17 cellular contexts compared by ENCODE assay signal in genomic region chr5:136780518-136780917, GRCh38.
DNase-seq lines count a peak whose midpoint lies in the region; ATAC-seq and TF ChIP-seq lines count a peak whose summit lies in the region.
"Had no signal": no experiment of that assay in that cellular context is flagged by ENCODE, and none has a peak within 500 bp of the region (broad histone marks: within the 10 kb centered on the region; RNA-seq: fewer than 3 reads in every experiment).

No MANE protein-coding gene starts in this region.

- no peak overlapping the region for H3K4me3 ChIP-seq in GM12865 (ENCODE audit: low read depth, low read length)
- H3K4me3 ChIP-seq in Loucy (ENCODE audit: low read length, poor library complexity, severe bottlenecking), result no peak overlapping the region
- no peak overlapping the region for H3K4me3 ChIP-seq in WERI-Rb-1 (ENCODE audit: low read depth, low read length)
- no peak overlapping the region for H3K4me3 ChIP-seq in neural cell (ENCODE audit: low read length)
- no peak overlapping the region for H3K4me3 ChIP-seq in esophagus muscularis mucosa
- H3K4me3 ChIP-seq: GM23248, SK-N-MC, skin epidermis, thoracic aorta had no signal

- H3F3A ChIP-seq in Loucy (ENCODE audit: low read depth) (no peaks in the 10 kb centered on the region), neural cell (ENCODE audit: insufficient read depth, low read length, poor library complexity, severe bottlenecking) (no peaks in the 10 kb centered on the region)

- no peak overlapping the region for H3K4me2 ChIP-seq in Loucy (ENCODE audit: low read depth, low read length, poor library complexity, severe bottlenecking)
- no peak overlapping the region for H3K4me2 ChIP-seq in neural cell (ENCODE audit: low read length)

- TF ChIP-seq POLR2A in esophagus muscularis mucosa (IDR thresholded peaks at IDR 0.05; ENCODE audit: low read depth), result no peak

- H3K9me3 ChIP-seq in Loucy (ENCODE audit: insufficient read depth, low read depth, low read length) (no peaks in the 10 kb centered on the region), WERI-Rb-1 (ENCODE audit: severe bottlenecking) (no peaks in the 10 kb centered on the region), neural cell (ENCODE audit: low read length) (no peaks in the 10 kb centered on the region), esophagus muscularis mucosa (no peaks in the 10 kb centered on the region)
- H3K9me3 ChIP-seq: thoracic aorta had no signal

- ATAC-seq in HG02571 (IDR thresholded peaks at IDR 0.05; ENCODE audit: unreplicated experiment) (no peak), HG02588 (IDR thresholded peaks at IDR 0.05; ENCODE audit: unreplicated experiment) (no peak)

- H4K20me1 ChIP-seq in Loucy (ENCODE audit: insufficient read depth, low read length, poor library complexity, severe bottlenecking), result no peaks in the 10 kb centered on the region
- H4K20me1 ChIP-seq in neural cell (ENCODE audit: insufficient read depth), result no peaks in the 10 kb centered on the region

- DNase-seq in GM12865 (ENCODE audit: low read depth) (no peak), WERI-Rb-1 (no peak), esophagus muscularis mucosa (ENCODE audit: extremely low spot score) (no peak)
- DNase-seq: activated CD4-positive, alpha-beta T cell treated with anti-CD3 and anti-CD28 coated beads, Interleukin-2, amount 50 U/mL, for 1 hour; activated naive CD4-positive, alpha-beta T cell treated with Interleukin-2 at 50 U/mL for 16 hours; aorta; GM23248; NCI-H1930; NCI-H524 treated with DMSO at 0.1 percent for 48 hours had no signal

- TF ChIP-seq RAD21 in neural cell (conservative IDR thresholded peaks at IDR 0.05), result peak; percentile 57

- H3K79me2 ChIP-seq in Loucy (ENCODE audit: insufficient read depth, low read length) (no peaks in the 10 kb centered on the region), neural cell (replicated peaks; ENCODE audit: insufficient read depth, low read length) (no peaks in the 10 kb centered on the region)
- H3K79me2 ChIP-seq: parathyroid adenoma had no signal

- H2AFZ ChIP-seq in Loucy (ENCODE audit: low read length) (no peak overlapping the region), neural cell (ENCODE audit: low read depth, low read length) (no peak overlapping the region)
- H2AFZ ChIP-seq: GM23248, parathyroid adenoma had no signal

- H3K9ac ChIP-seq in Loucy (ENCODE audit: low read depth, low read length, poor library complexity, severe bottlenecking) (no peak overlapping the region), neural cell (ENCODE audit: low read length) (no peak overlapping the region)
- H3K9ac ChIP-seq: GM23248, parathyroid adenoma had no signal

- H3K9me2 ChIP-seq in Loucy (replicated peaks; ENCODE audit: low read depth, low read length) (no peaks in the 10 kb centered on the region), neural cell (ENCODE audit: insufficient read depth, low read length) (no peaks in the 10 kb centered on the region)

- H3K36me3 ChIP-seq in Loucy (ENCODE audit: insufficient read depth, low read length), result no peaks in the 10 kb centered on the region
- H3K36me3 ChIP-seq in WERI-Rb-1, result no peaks in the 10 kb centered on the region
- no peaks in the 10 kb centered on the region for H3K36me3 ChIP-seq in neural cell (ENCODE audit: insufficient read depth, low read length)
- H3K36me3 ChIP-seq in esophagus muscularis mucosa, result no peaks in the 10 kb centered on the region
- H3K36me3 ChIP-seq: thoracic aorta had no signal

- WGBS in esophagus muscularis mucosa, result 46% methylated on average over 2 of the region's 2 CpGs

- TF ChIP-seq CTCF in GM12865 (IDR thresholded peaks at IDR 0.05; ENCODE audit: insufficient read depth, low read depth, low read length, missing control alignments) (peak; percentile 3), Loucy (conservative IDR thresholded peaks at IDR 0.05; ENCODE audit: low read length) (peak; percentile 30; the same call in 1 of the 2 replicates), WERI-Rb-1 (IDR thresholded peaks at IDR 0.05; ENCODE audit: low read depth, low read length) (peak; percentile 33), neural cell (IDR thresholded peaks at IDR 0.05; ENCODE audit: poor library complexity, severe bottlenecking) (peak; percentile 42), esophagus muscularis mucosa (IDR thresholded peaks at IDR 0.05) (no peak)

- intact Hi-C loops in esophagus muscularis mucosa (cut with DNase I), result no loop called here

- H3K4me1 ChIP-seq in Loucy (ENCODE audit: insufficient read depth, low read length, poor library complexity, severe bottlenecking) (no peaks in the 10 kb centered on the region), esophagus muscularis mucosa (no peaks in the 10 kb centered on the region)
- H3K4me1 ChIP-seq: parathyroid adenoma had no signal

- TF ChIP-seq EP300 in neural cell (conservative IDR thresholded peaks at IDR 0.05; ENCODE audit: poor library complexity, severe bottlenecking), result no peak
- no peak for TF ChIP-seq EP300 in esophagus muscularis mucosa (IDR thresholded peaks at IDR 0.05)

- no peak overlapping the region for H3K27ac ChIP-seq in WERI-Rb-1
- H3K27ac ChIP-seq in neural cell (ENCODE audit: low read length), result no peak overlapping the region
- H3K27ac ChIP-seq in esophagus muscularis mucosa (replicated peaks in 1 of 4), result no peak overlapping the region
- H3K27ac ChIP-seq: GM23248, parathyroid adenoma, SK-N-MC, skin epidermis, thoracic aorta had no signal

- H3K27me3 ChIP-seq in Loucy (ENCODE audit: insufficient read depth, low read length, poor library complexity, severe bottlenecking) (no peaks in the 10 kb centered on the region), WERI-Rb-1 (ENCODE audit: insufficient read depth, low read depth, severe bottlenecking) (no peaks in the 10 kb centered on the region), neural cell (ENCODE audit: insufficient read depth, low read depth, low read length) (no peaks in the 10 kb centered on the region), esophagus muscularis mucosa (no peaks in the 10 kb centered on the region)

TF ChIP-seq in neural cell, 6 proteins besides CTCF, POLR2A, EP300 and RAD21:
- TF ChIP-seq EZH2 (IDR thresholded peaks at IDR 0.05; ENCODE audit: borderline replicate concordance, insufficient read depth, low read length, poor library complexity, severe bottlenecking) (no peak), SMC3 (conservative IDR thresholded peaks at IDR 0.05; ENCODE audit: poor library complexity) (peak; percentile 52)
TF ChIP-seq in neural cell: peak in this region for 1.

Comparison
In these comparisons a context has a peak if more than half of its experiments do, and no peak if none do; other contexts are left out.
1. CTCF ChIP-seq: peak in GM12865 (single experiment), Loucy (single experiment), WERI-Rb-1 (single experiment) and neural cell (single experiment); none in esophagus muscularis mucosa (0 of 3).